In genomic region chr20:14919473-14920157, GRCh38 we compare ENCODE assay signal across 11 cellular contexts.
DNase-seq lines count a peak whose midpoint lies in the region; ATAC-seq and TF ChIP-seq lines count a peak whose summit lies in the region.
"Had no signal": no experiment of that assay in that cellular context is flagged by ENCODE, and none has a peak within 500 bp of the region (broad histone marks: within the 10 kb centered on the region; RNA-seq: fewer than 3 reads in every experiment).

No MANE protein-coding gene starts in this region.

- no peaks in the 10 kb centered on the region for H3K79me1 ChIP-seq in H9 (ENCODE audit: insufficient read depth, low read depth, low read length, poor library complexity, severe bottlenecking)

- H2BK15ac ChIP-seq in H9 (ENCODE audit: low read depth, low read length) = no peak overlapping the region

- H3K4me1 Mint-ChIP-seq in H9 (peaks cover 44 to 55% of the 10 kb centered on the region in 2 experiments), progenitor cell of endocrine pancreas (ENCODE audit: low read depth) (peaks cover 22% of the 10 kb centered on the region), chondrocyte (ENCODE audit: low read depth) (peaks cover 3% of the 10 kb centered on the region)

- no peak overlapping the region for H4K91ac ChIP-seq in H9 (ENCODE audit: insufficient read length, low read depth, low read length)

- peaks cover 3% of the 10 kb centered on the region for H3K23me2 ChIP-seq in H9 (ENCODE audit: insufficient read length, low read depth, low read length, poor library complexity, severe bottlenecking)

- no peaks in the 10 kb centered on the region for H3K79me2 ChIP-seq in H9 (ENCODE audit: insufficient read depth, low read length)

- H3K4me1 ChIP-seq in H9 (ENCODE audit: insufficient read depth, low read length) (no peaks in the 10 kb centered on the region), Peyer's patch (peaks cover 0 to 9% (median 0%) of the 10 kb centered on the region in 4 donors), foreskin keratinocyte (peaks cover 21% of the 10 kb centered on the region)

- no peak overlapping the region for H2BK5ac ChIP-seq in H9 (ENCODE audit: insufficient read length, low read length)

- no peak overlapping the region for H2BK20ac ChIP-seq in H9 (ENCODE audit: low read depth, low read length, poor library complexity, severe bottlenecking)

- H3K4me3 Mint-ChIP-seq in H9 (peak overlapping the region; percentile 24 to 34; a peak in 4 of 5 replicates), progenitor cell of endocrine pancreas (ENCODE audit: low read depth) (peak overlapping the region; percentile 57), chondrocyte (ENCODE audit: unreplicated experiment) (no peak overlapping the region)

- peak overlapping the region; percentile 49 for H3K4me2 ChIP-seq in H9 (ENCODE audit: insufficient read depth, insufficient read length, low read length)

- H3K27ac ChIP-seq in H9 (ENCODE audit: insufficient read length, low read depth, low read length) = no peak overlapping the region
- no peak overlapping the region for H3K27ac ChIP-seq in Peyer's patch
- H3K27ac ChIP-seq in foreskin keratinocyte = no peak overlapping the region

- H2AK5ac ChIP-seq in H9 (ENCODE audit: insufficient read length, low read length) = no peak overlapping the region

- no peak overlapping the region for H2BK120ac ChIP-seq in H9 (ENCODE audit: low read depth, low read length, poor library complexity, severe bottlenecking)

- peak; percentile 100 for ATAC-seq in foreskin keratinocyte
- no peak for ATAC-seq in Right ventricle myocardium superior (ENCODE audit: poor library complexity)

- H3K36me3 Mint-ChIP-seq in H9 (ENCODE audit: insufficient read depth in 1 of 3, low read depth in 3 of 3) = no peaks in the 10 kb centered on the region; a peak in 1 of 7 replicates
- no peaks in the 10 kb centered on the region for H3K36me3 Mint-ChIP-seq in progenitor cell of endocrine pancreas (ENCODE audit: insufficient read depth)
- no peaks in the 10 kb centered on the region for H3K36me3 Mint-ChIP-seq in chondrocyte (ENCODE audit: low read depth)

- no peak for TF ChIP-seq POLR2A in Peyer's patch (IDR thresholded peaks at IDR 0.05)

- no peak overlapping the region for H3T11ph ChIP-seq in H9 (ENCODE audit: low read length)

- no CpG with 5 or more reads among the region's 9 CpGs for WGBS in H9 (ENCODE audit: extremely low coverage, insufficient read length, low lambda C conversion rate)

- H2AFZ ChIP-seq in H9 (ENCODE audit: low read length) = no peak overlapping the region

- no peak overlapping the region; the same call in 1 of the 2 replicates for H3K14ac ChIP-seq in H9 (ENCODE audit: insufficient read depth, low read length)

- TF ChIP-seq CTCF in H9 (conservative IDR thresholded peaks at IDR 0.05) (no peak), Peyer's patch (IDR thresholded peaks at IDR 0.05) (no peak), foreskin keratinocyte (conservative IDR thresholded peaks at IDR 0.05) (peak; percentile 21), progenitor cell of endocrine pancreas (IDR thresholded peaks at IDR 0.05; ENCODE audit: unreplicated experiment) (no peak), chondrocyte (IDR thresholded peaks at IDR 0.05) (no peak)

- H3K56ac ChIP-seq in H9 (ENCODE audit: insufficient read length, low read depth, low read length) = no peak overlapping the region

- H3K4me3 ChIP-seq in Peyer's patch = no peak overlapping the region

- H2BK12ac ChIP-seq in H9 (ENCODE audit: insufficient read length, low read depth, low read length) = no peak overlapping the region

- H3K27me3 Mint-ChIP-seq in H9 (ENCODE audit: low read depth) (no peaks in the 10 kb centered on the region), progenitor cell of endocrine pancreas (no peaks in the 10 kb centered on the region), chondrocyte (ENCODE audit: low read depth) (no peaks in the 10 kb centered on the region)

- intact Hi-C loops in Right ventricle myocardium superior (cut with DNase I) = no loop called here

- no peak overlapping the region for H3K4ac ChIP-seq in H9 (ENCODE audit: low read depth, low read length)

- no peak overlapping the region for H3K9ac ChIP-seq in H9 (ENCODE audit: extremely low read depth, insufficient read length, low read length)

- H4K5ac ChIP-seq in H9 (ENCODE audit: insufficient read length, low read depth, low read length) = no peak overlapping the region

- no peaks in the 10 kb centered on the region for H3K27me3 ChIP-seq in H9 (ENCODE audit: insufficient read depth, low read length)
- no peaks in the 10 kb centered on the region for H3K27me3 ChIP-seq in Peyer's patch
- no peaks in the 10 kb centered on the region for H3K27me3 ChIP-seq in foreskin keratinocyte

- no peak overlapping the region for H3K18ac ChIP-seq in H9 (ENCODE audit: insufficient read length, low read depth, low read length)

- H4K8ac ChIP-seq in H9 (replicated peaks; ENCODE audit: insufficient read length, low read depth, low read length) = no peak overlapping the region

- DNase-seq in H9 (peak; percentile 89), Peyer's patch (peak in 2 of 3 donors; percentile 46 to 52), foreskin keratinocyte (peak; percentile 69 to 83), progenitor cell of endocrine pancreas (ENCODE audit: low spot score, unreplicated experiment) (peak; percentile 18), chondrocyte (ENCODE audit: low spot score) (no peak), Right ventricle myocardium superior (no peak)
- DNase-seq in activated CD4-positive, alpha-beta T cell treated with anti-CD3 and anti-CD28 coated beads, Interleukin-2, amount 50 U/mL, for 48 hours = no peak
- DNase-seq in central memory CD4-positive, alpha-beta T cell = no peak
- DNase-seq: activated naive CD4-positive, alpha-beta T cell treated with anti-CD3 and anti-CD28 coated beads, Interleukin-2, amount 50 U/mL, for 16 hours; Karpas-422; T-helper 2 cell had no signal

- H3K9me3 ChIP-seq in H9 (ENCODE audit: control insufficient read depth, low read depth, low read length) (no peaks in the 10 kb centered on the region), Peyer's patch (no peaks in the 10 kb centered on the region)

- H3K23ac ChIP-seq in H9 (ENCODE audit: insufficient read length, low read depth, low read length) = no peak overlapping the region

- H4K20me1 ChIP-seq in H9 (ENCODE audit: control insufficient read depth, insufficient read depth, insufficient read length) = no peaks in the 10 kb centered on the region

- no peaks in the 10 kb centered on the region for H3K36me3 ChIP-seq in Peyer's patch

- H3K9me3 Mint-ChIP-seq in H9 (no peaks in the 10 kb centered on the region), progenitor cell of endocrine pancreas (ENCODE audit: low read depth) (no peaks in the 10 kb centered on the region), chondrocyte (ENCODE audit: low read depth) (no peaks in the 10 kb centered on the region)

- H3K27ac Mint-ChIP-seq in H9 = peak overlapping the region; percentile 15 to 90 (median 82); a peak in 6 of 7 replicates
- peak overlapping the region; percentile 73 for H3K27ac Mint-ChIP-seq in progenitor cell of endocrine pancreas
- H3K27ac Mint-ChIP-seq in chondrocyte (ENCODE audit: unreplicated experiment) = no peak overlapping the region

Comparison
In these comparisons a context has a peak if more than half of its experiments do, and no peak if none do; other contexts are left out.
1. DNase-seq: peak in H9 (single experiment), Peyer's patch (2 of 3), foreskin keratinocyte (2 of 2) and progenitor cell of endocrine pancreas (single experiment); none in chondrocyte (single experiment), Right ventricle myocardium superior (single experiment), activated CD4-positive, alpha-beta T cell treated with anti-CD3 and anti-CD28 coated beads, Interleukin-2, amount 50 U/mL, for 48 hours (0 of 2) and central memory CD4-positive, alpha-beta T cell (single experiment).